8 cellular contexts compared by ENCODE assay signal in genomic region chr21:46635324-46636180, GRCh38. TPM values are rescaled to one million over a fixed set of nuclear protein-coding genes. Genes with fewer than 3 reads are reported as not detected.
DNase-seq lines count a peak whose midpoint lies in the region; ATAC-seq lines count a peak whose summit lies in the region.

Gene PRMT2, plus strand, starts transcription at chr21:46635674. Its CDS starts 1,278 bp downstream, at chr21:46636952.

- peak within 1 kb of the TSS; percentile 89 to 96 (median 93) for H3K4me3 Mint-ChIP-seq in IgD-negative memory B cell

- peak within 1 kb of the TSS; percentile 94 to 95 (median 95) for H3K27ac Mint-ChIP-seq in IgD-negative memory B cell

- H3K9me3 Mint-ChIP-seq in IgD-negative memory B cell = no peaks in the 10 kb centered on the region

- peaks cover 8% of the 10 kb centered on the region for H3K27me3 Mint-ChIP-seq in IgD-negative memory B cell

- DNase-seq in DMS114 treated with DMSO at 0.1 percent for 48 hours (lab: John Stamatoyannopoulos, UW; ENCODE audit: unreplicated experiment) = peak; percentile 82
- DNase-seq in OCI-M1 (lab: John Stamatoyannopoulos, UW) = peak; percentile 100
- DNase-seq in activated T-cell treated with anti-CD3 and anti-CD28 coated beads for 24 hours (ENCODE audit: low read depth) = peak; percentile 95
- peak; percentile 99 for DNase-seq in epidermal melanocyte (ENCODE audit: insufficient read length, low spot score)
- peak; percentile 96 for DNase-seq in middle frontal gyrus (ENCODE audit: extremely low spot score, low spot score)
- DNase-seq in stimulated activated CD8-positive, alpha-beta memory T cell treated with anti-CD3 and anti-CD28 coated beads, Interleukin-2, amount 100 ng/mL, for 1 hour (ENCODE audit: low read depth in 2 of 2) = peak; percentile 95 to 96

- H3K36me3 Mint-ChIP-seq in IgD-negative memory B cell = peaks cover under 1% of the 10 kb centered on the region

- peak; percentile 84 for ATAC-seq in GM21529 (IDR thresholded peaks at IDR 0.05; ENCODE audit: unreplicated experiment)

- peaks cover 32 to 34% (median 33%) of the 10 kb centered on the region in 3 donors for H3K4me1 Mint-ChIP-seq in IgD-negative memory B cell

RNA-seq across cellular contexts. Expression of gene PRMT2, which starts in this region (rescaled TPM):
- polyA plus RNA-seq in IgD-negative memory B cell = 108 TPM

Comparison
In these comparisons a context has a peak if more than half of its experiments do, and no peak if none do; other contexts are left out.
1. Peak in every context shown above with its lines: DNase-seq and ATAC-seq.